In the genomic region with DNA sequence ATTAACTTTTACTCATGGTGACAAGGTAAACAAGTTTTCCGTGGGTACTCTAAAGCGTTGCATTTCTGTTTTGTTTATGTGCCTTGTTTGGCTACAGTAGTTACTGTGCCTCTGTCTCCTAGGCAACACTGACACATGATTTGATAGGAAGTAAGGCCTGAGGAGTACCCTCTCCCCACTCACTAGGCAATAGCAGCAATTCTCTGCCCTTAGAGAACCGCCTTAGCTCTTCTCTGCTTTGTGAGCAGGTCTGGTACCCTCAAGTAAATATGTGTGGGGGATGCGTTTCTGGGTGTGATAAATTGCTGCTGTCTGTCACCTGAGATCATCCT, we compare ENCODE assay signal across 9 cellular contexts. TPM values are rescaled to one million over a fixed set of nuclear protein-coding genes. Genes with fewer than 3 reads are reported as not detected.
DNase-seq lines count a peak whose midpoint lies in the region; ATAC-seq, FAIRE-seq and TF ChIP-seq lines count a peak whose summit lies in the region.
"Had no signal": no experiment of that assay in that cellular context is flagged by ENCODE, and none has a peak within 500 bp of the region (broad histone marks: within the 10 kb centered on the region; RNA-seq: fewer than 3 reads in every experiment).

A gene with protein sequence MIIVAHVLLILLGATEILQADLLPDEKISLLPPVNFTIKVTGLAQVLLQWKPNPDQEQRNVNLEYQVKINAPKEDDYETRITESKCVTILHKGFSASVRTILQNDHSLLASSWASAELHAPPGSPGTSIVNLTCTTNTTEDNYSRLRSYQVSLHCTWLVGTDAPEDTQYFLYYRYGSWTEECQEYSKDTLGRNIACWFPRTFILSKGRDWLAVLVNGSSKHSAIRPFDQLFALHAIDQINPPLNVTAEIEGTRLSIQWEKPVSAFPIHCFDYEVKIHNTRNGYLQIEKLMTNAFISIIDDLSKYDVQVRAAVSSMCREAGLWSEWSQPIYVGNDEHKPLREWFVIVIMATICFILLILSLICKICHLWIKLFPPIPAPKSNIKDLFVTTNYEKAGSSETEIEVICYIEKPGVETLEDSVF (minus strand): TSS at position 76 of the 332 bp plus-strand sequence. CDS start 5,390 bp downstream, outside the sequence.

- CTCF ChIA-PET in K562 (lab: Yijun Ruan, JAX; ENCODE audit: low intra/inter-chr PET ratio), result no interaction called here

- H3K23ac ChIP-seq in trophoblast cell (ENCODE audit: low read length), result no peak within 1 kb of the TSS

- H3K79me2 ChIP-seq in K562 (ENCODE audit: control insufficient read depth, insufficient read depth, low read length) (no peaks in the 10 kb centered on the region), trophoblast cell (ENCODE audit: control insufficient read depth, insufficient read depth, low read length, poor library complexity) (no peaks in the 10 kb centered on the region)

- H3K27me3 ChIP-seq in K562 (ENCODE audit: control insufficient read depth in 2 of 2, insufficient read depth in 2 of 2, low read length in 2 of 2), result peaks cover 8 to 10% of the 10 kb centered on the region in 2 experiments; a peak in 4 of 5 replicates
- H3K27me3 ChIP-seq in trophoblast cell (ENCODE audit: insufficient read depth, low read length), result no peaks in the 10 kb centered on the region
- H3K27me3 ChIP-seq in MG63, result no peaks in the 10 kb centered on the region
- H3K27me3 ChIP-seq: BLaER1 treated with 17β-estradiol and CSF1 and Interleukin-3, amounts not matched to agents 10 nM and 100 nM had no signal

- no peak within 1 kb of the TSS for H4K91ac ChIP-seq in trophoblast cell (ENCODE audit: low read depth, low read length)

- no peak within 1 kb of the TSS for H3K14ac ChIP-seq in trophoblast cell (ENCODE audit: low read length)

- TF ChIP-seq EP300 in K562 (IDR thresholded peaks at IDR 0.05; ENCODE audit: low read length), result no peak

- H3K27ac ChIP-seq in K562 (ENCODE audit: extremely low read depth, low read depth, low read length), result no peak within 1 kb of the TSS
- no peak within 1 kb of the TSS for H3K27ac ChIP-seq in trophoblast cell (ENCODE audit: low read depth, low read length)

- H2AFZ ChIP-seq in K562 (ENCODE audit: low read depth, low read length) (peak within 1 kb of the TSS; percentile 67), trophoblast cell (ENCODE audit: insufficient read depth, low read length, poor library complexity) (no peak within 1 kb of the TSS)

- no peaks in the 10 kb centered on the region for H3K36me3 Mint-ChIP-seq in mesothelial cell of epicardium

- FAIRE-seq in K562 (lab: Jason Lieb, UNC), result no peak

- POLR2A ChIA-PET in K562 (lab: Yijun Ruan, JAX), result interaction anchor here (0.6 to 1.4 kb wide), 3 partner anchors 9 to 1868 kb away, joined by 3 to 6 read pairs (median 5); no protein-coding TSS in a partner anchor

- H3K4me1 ChIP-seq in K562 (replicated peaks in 1 of 2; ENCODE audit: control insufficient read depth in 2 of 2, insufficient read depth in 2 of 2, low read length in 2 of 2) (peaks cover 0 to 7% of the 10 kb centered on the region in 2 experiments; a peak in 2 of 5 replicates), trophoblast cell (ENCODE audit: control insufficient read depth in 1 of 2, insufficient read depth in 2 of 2, low read length in 2 of 2) (no peaks in the 10 kb centered on the region)

- no TSS peak for BruUV-seq in K562 (replicated peaks; lab: Mats Ljungman, UMichigan)

- WGBS in K562 (ENCODE audit: insufficient coverage, low coverage, missing lambda C conversion rate), result 6% methylated on average over 4 of the region's 4 CpGs
- WGBS in trophoblast cell (ENCODE audit: extremely low coverage, insufficient coverage, insufficient read length), result no CpG with 5 or more reads among the region's 4 CpGs

- H3K9ac ChIP-seq in K562 (ENCODE audit: insufficient read depth in 1 of 2, low read depth in 2 of 2, low read length in 2 of 2) (no peak within 1 kb of the TSS), trophoblast cell (ENCODE audit: low read length) (no peak within 1 kb of the TSS)
- H3K9ac ChIP-seq: BLaER1 treated with 17β-estradiol and CSF1 and Interleukin-3, amounts not matched to agents 10 nM and 100 nM had no signal

- H3K9me3 ChIP-seq in K562 (replicated peaks; ENCODE audit: control insufficient read depth, insufficient read depth, low read depth, low read length) (no peaks in the 10 kb centered on the region), trophoblast cell (ENCODE audit: insufficient read depth, low read depth, low read length) (no peaks in the 10 kb centered on the region), MG63 (no peaks in the 10 kb centered on the region)
- H3K9me3 ChIP-seq: BLaER1 treated with 17β-estradiol and CSF1 and Interleukin-3, amounts not matched to agents 10 nM and 100 nM had no signal

- H3K9me1 ChIP-seq in K562 (ENCODE audit: control insufficient read depth, insufficient read depth, low read length), result no peaks in the 10 kb centered on the region

- H3K27ac Mint-ChIP-seq in mesothelial cell of epicardium, result no peak within 1 kb of the TSS

- no peak within 1 kb of the TSS for H3K4ac ChIP-seq in trophoblast cell (ENCODE audit: low read depth, low read length)

- H2BK5ac ChIP-seq in trophoblast cell (ENCODE audit: low read depth, low read length, poor library complexity), result no peak within 1 kb of the TSS

- no peak for TF ChIP-seq RAD21 in K562 (CRISPR knock-in tag; conservative IDR thresholded peaks at IDR 0.05 in 1 of 2, IDR thresholded peaks at IDR 0.05 in 1 of 2)

- intact Hi-C loops in K562 (cut with micrococcal nuclease), result no loop called here

- H3K36me3 ChIP-seq in K562 (ENCODE audit: control insufficient read depth, insufficient read depth, low read length) (no peaks in the 10 kb centered on the region), trophoblast cell (ENCODE audit: control insufficient read depth in 1 of 2, insufficient read depth in 2 of 2, low read length in 2 of 2) (no peaks in the 10 kb centered on the region), MG63 (no peaks in the 10 kb centered on the region)
- H3K36me3 ChIP-seq: BLaER1 treated with 17β-estradiol and CSF1 and Interleukin-3, amounts not matched to agents 10 nM and 100 nM had no signal

- no peak within 1 kb of the TSS for H3K4me3 ChIP-seq in K562
- no peak within 1 kb of the TSS for H3K4me3 ChIP-seq in trophoblast cell (ENCODE audit: low read depth, low read length)
- no peak within 1 kb of the TSS for H3K4me3 ChIP-seq in MG63
- H3K4me3 ChIP-seq: BLaER1 treated with 17β-estradiol and CSF1 and Interleukin-3, amounts not matched to agents 10 nM and 100 nM had no signal

- ATAC-seq in HG03520 (IDR thresholded peaks at IDR 0.05; ENCODE audit: unreplicated experiment) (peak; percentile 65), K562 (peak; percentile 79)

- in situ Hi-C loops in K562 (cut with MboI), result no loop called here

- TF ChIP-seq CTCF in K562 (IDR thresholded peaks at IDR 0.05 in 2 of 3, conservative IDR thresholded peaks at IDR 0.05 in 1 of 3; ENCODE audit: insufficient read depth in 2 of 3, low read depth in 1 of 3, low read length in 3 of 3) (no peak), mesothelial cell of epicardium (IDR thresholded peaks at IDR 0.05; ENCODE audit: unreplicated experiment) (no peak)

- no peaks in the 10 kb centered on the region for H3K79me1 ChIP-seq in trophoblast cell (ENCODE audit: low read length)

- peaks cover 4% of the 10 kb centered on the region for H3K4me1 Mint-ChIP-seq in mesothelial cell of epicardium

- H2BK12ac ChIP-seq in trophoblast cell (ENCODE audit: low read length), result no peak within 1 kb of the TSS

- H3K27me3 Mint-ChIP-seq in mesothelial cell of epicardium (ENCODE audit: low read depth), result peaks cover 12% of the 10 kb centered on the region

- H4K20me1 ChIP-seq in K562 (replicated peaks; ENCODE audit: control insufficient read depth, insufficient read depth, low read length), result no peaks in the 10 kb centered on the region
- H4K20me1 ChIP-seq: BLaER1 treated with 17β-estradiol and CSF1 and Interleukin-3, amounts not matched to agents 10 nM and 100 nM had no signal

- DNase-seq in NCI-H345 (lab: John Stamatoyannopoulos, UW) (peak; percentile 61), NCI-H345 treated with DMSO at 0.1 percent for 48 hours (lab: John Stamatoyannopoulos, UW; ENCODE audit: unreplicated experiment) (no peak), K562 (ENCODE audit: extremely low read depth in 1 of 4, low spot score in 3 of 4) (peak in 1 of 4 experiments; percentile 32), trophoblast cell (peak; percentile 14 to 57), Kasumi-1 (lab: John Stamatoyannopoulos, UW) (no peak), MG63 (no peak), mesothelial cell of epicardium (ENCODE audit: low spot score in 2 of 2, unreplicated experiment in 2 of 2) (no peak)

- TF ChIP-seq POLR2A in K562 (conservative IDR thresholded peaks at IDR 0.05), result no peak

- no peak within 1 kb of the TSS for H2BK120ac ChIP-seq in trophoblast cell (ENCODE audit: insufficient read depth, low read length, poor library complexity)

- no peak within 1 kb of the TSS for H4K12ac ChIP-seq in trophoblast cell (ENCODE audit: low read depth, low read length)

- H4K8ac ChIP-seq in trophoblast cell (ENCODE audit: low read depth, low read length), result no peak within 1 kb of the TSS

- H2AK5ac ChIP-seq in trophoblast cell (ENCODE audit: low read length), result no peak within 1 kb of the TSS

- H3K4me2 ChIP-seq in K562 (ENCODE audit: insufficient read depth, low read length), result peak within 1 kb of the TSS; percentile 61
- peak within 1 kb of the TSS; percentile 15 for H3K4me2 ChIP-seq in trophoblast cell (ENCODE audit: low read length)
- H3K4me2 ChIP-seq: BLaER1 treated with 17β-estradiol and CSF1 and Interleukin-3, amounts not matched to agents 10 nM and 100 nM had no signal

- peaks cover 5% of the 10 kb centered on the region for H3K9me3 Mint-ChIP-seq in mesothelial cell of epicardium

- no peak within 1 kb of the TSS for H3K18ac ChIP-seq in trophoblast cell (ENCODE audit: low read length)

- no peak within 1 kb of the TSS for H3K4me3 Mint-ChIP-seq in mesothelial cell of epicardium

RNA-seq across cellular contexts. Expression of the gene that starts here (rescaled TPM):
- not detected in 2 replicates for total RNA-seq in K562 (2011; cell fraction: chromatin; rRNA removed; ENCODE audit: low replicate concordance)
- total RNA-seq in K562 (2011; cell fraction: nucleolus; rRNA removed), result not detected in 2 replicates
- not detected in 2 replicates for total RNA-seq in K562 (2011; cell fraction: nucleoplasm; rRNA removed)
- total RNA-seq in K562 (2014; rRNA removed) (not detected in 2 replicates), K562 (2014; rRNA removed; fragmentation: Illumina TruSeq; extraction: Trizol) (not detected in 2 replicates), K562 (2015; rRNA removed; fragmentation: Illumina TruSeq; extraction: Trizol) (0.08 and 0.14 TPM in 2 replicates), K562 (2021) (not detected in 2 replicates), mesothelial cell of epicardium (not detected in 3 replicates)
- polyA plus RNA-seq in K562 (2011; rRNA removed) (not detected in 2 replicates), K562 (2014; fragmentation: Illumina TruSeq; extraction: Trizol) (0.28 TPM in 1 of 2 replicates, not detected in the other), K562 (2014; fragmentation: Nextera tagmentation; extraction: Ambion mirVana) (under 1 TPM; 0.07 to 0.08 TPM), K562 (2014; rRNA removed) (0.16 TPM in 1 of 2 replicates, not detected in the other)
- polyA plus RNA-seq in K562 (2011; cell fraction: cytosol; rRNA removed), result 0.01 and 0.07 TPM in 2 replicates
- polyA plus RNA-seq in K562 (2011; cell fraction: nucleus; rRNA removed), result not detected in 2 replicates
- 0.23 and 0.62 TPM in 2 replicates for polyA plus RNA-seq in K562 (2012)
- 0.06 TPM in 1 of 2 replicates, not detected in the other for polyA minus RNA-seq in K562 (2011; rRNA and poly(A)+ RNA removed)
- polyA minus RNA-seq in K562 (2011; cell fraction: cytosol; rRNA and poly(A)+ RNA removed), result not detected in 2 replicates
- not detected in 2 replicates for polyA minus RNA-seq in K562 (2011; cell fraction: nucleus; rRNA and poly(A)+ RNA removed)
- 0.01 and 0.04 TPM in 2 replicates for polyA plus RNA-seq in trophoblast cell (2013)
- not detected in 2 replicates for total RNA-seq in MG63 (2014; rRNA removed; shearing (Covaris generic); ENCODE audit: low replicate concordance)

Comparison
In these comparisons a context has a peak if more than half of its experiments do, and no peak if none do; other contexts are left out.
1. DNase-seq: peak in NCI-H345 (single experiment) and trophoblast cell (2 of 2); none in NCI-H345 treated with DMSO at 0.1 percent for 48 hours (single experiment), Kasumi-1 (0 of 2), MG63 (single experiment) and mesothelial cell of epicardium (0 of 2).
2. Peak in ATAC-seq and H3K4me2 ChIP-seq in K562; RNA of the gene not detected or under 1 TPM.